10 cellular contexts compared by ENCODE assay signal in the genomic region with DNA sequence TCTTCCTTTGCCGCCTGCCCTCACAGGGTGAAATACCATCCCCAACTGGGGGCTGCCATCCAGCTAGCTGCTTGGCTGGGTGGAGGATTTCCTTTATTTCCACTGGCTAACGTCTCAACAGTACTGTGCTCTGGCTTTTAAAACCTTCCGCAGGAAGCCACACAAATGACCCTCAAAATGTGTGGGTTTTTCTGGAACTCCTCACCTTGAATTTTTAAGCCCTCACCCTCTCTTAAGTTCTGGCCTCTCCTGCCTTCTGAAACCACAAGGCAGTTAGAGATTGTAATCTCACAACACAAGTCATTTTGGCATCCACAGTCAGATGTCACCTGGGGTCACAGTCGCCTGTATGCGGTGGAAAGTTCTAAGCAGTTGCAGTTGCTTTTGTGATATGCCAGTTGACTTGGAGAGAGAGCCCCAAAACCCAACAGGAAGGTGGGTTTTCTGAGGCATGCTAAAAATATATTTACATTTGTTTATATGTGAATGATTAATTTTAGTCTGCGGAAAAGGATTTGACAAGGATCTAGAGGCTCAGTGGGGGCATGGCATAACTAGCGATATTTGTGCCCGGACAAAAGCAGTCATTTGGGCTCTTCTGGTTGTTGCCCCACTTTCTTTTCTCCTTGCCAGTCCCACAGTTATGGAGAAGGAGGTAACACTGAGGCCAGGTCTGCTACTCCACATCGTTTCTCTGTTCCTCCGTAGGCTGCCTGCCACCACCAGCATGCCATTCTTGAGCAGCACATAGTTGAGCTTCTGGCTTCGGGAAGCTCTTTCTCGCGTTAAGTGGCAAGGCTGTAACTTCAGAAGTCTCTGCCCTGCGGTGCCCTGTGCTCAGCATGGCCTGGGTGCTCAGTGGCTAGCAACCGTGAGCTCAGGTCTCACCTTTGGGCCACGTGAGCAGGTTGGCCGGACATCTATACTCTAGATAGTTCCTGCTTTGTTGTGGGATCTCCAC.
DNase-seq lines count a peak whose midpoint lies in the region; ATAC-seq and TF ChIP-seq lines count a peak whose summit lies in the region.
"Had no signal": no experiment of that assay in that cellular context is flagged by ENCODE, and none has a peak within 500 bp of the region (broad histone marks: within the 10 kb centered on the region; RNA-seq: fewer than 3 reads in every experiment).

No MANE protein-coding gene starts in this region.

- no peak for TF ChIP-seq POLR2A in esophagus squamous epithelium (IDR thresholded peaks at IDR 0.05)

- no peaks in the 10 kb centered on the region for H3K36me3 ChIP-seq in esophagus squamous epithelium
- no peaks in the 10 kb centered on the region for H3K36me3 ChIP-seq in colonic mucosa
- H3K36me3 ChIP-seq: suprapubic skin had no signal

- H3K27me3 ChIP-seq in esophagus squamous epithelium = no peaks in the 10 kb centered on the region
- no peaks in the 10 kb centered on the region for H3K27me3 ChIP-seq in colonic mucosa
- H3K27me3 ChIP-seq: suprapubic skin had no signal

- peak overlapping the region; percentile 40 for H3K4me3 Mint-ChIP-seq in T-helper 1 cell treated with Interleukin-12 subunit alpha and Interleukin-12 subunit beta and Interleukin-4 antibody, amounts not matched to agents 30 μg/mL and 1 μg/mL, for 36 hours
- peak overlapping the region; percentile 38 for H3K4me3 Mint-ChIP-seq in activated naive CD8-positive, alpha-beta T cell treated with anti-CD3 and anti-CD28 coated beads, Interleukin-2, amount 50 U/mL, for 24 hours
- H3K4me3 Mint-ChIP-seq in stimulated activated effector memory CD8-positive, alpha-beta T cell treated with anti-CD3 and anti-CD28 coated beads, Interleukin-12 subunit alpha, Interleukin-12 subunit beta, amount 100 ng/mL, for 72 hours = peak overlapping the region; percentile 59

- peaks cover 8% of the 10 kb centered on the region for H3K9me3 Mint-ChIP-seq in T-helper 1 cell treated with Interleukin-12 subunit alpha and Interleukin-12 subunit beta and Interleukin-4 antibody, amounts not matched to agents 30 μg/mL and 1 μg/mL, for 36 hours
- H3K9me3 Mint-ChIP-seq in activated naive CD8-positive, alpha-beta T cell treated with anti-CD3 and anti-CD28 coated beads, Interleukin-2, amount 50 U/mL, for 24 hours = peaks cover 7% of the 10 kb centered on the region
- no peaks in the 10 kb centered on the region for H3K9me3 Mint-ChIP-seq in stimulated activated effector memory CD8-positive, alpha-beta T cell treated with anti-CD3 and anti-CD28 coated beads, Interleukin-12 subunit alpha, Interleukin-12 subunit beta, amount 100 ng/mL, for 72 hours

- peak overlapping the region; percentile 79 for H3K27ac Mint-ChIP-seq in T-helper 1 cell treated with Interleukin-12 subunit alpha and Interleukin-12 subunit beta and Interleukin-4 antibody, amounts not matched to agents 30 μg/mL and 1 μg/mL, for 36 hours
- peak overlapping the region; percentile 84 for H3K27ac Mint-ChIP-seq in activated naive CD8-positive, alpha-beta T cell treated with anti-CD3 and anti-CD28 coated beads, Interleukin-2, amount 50 U/mL, for 24 hours
- peak overlapping the region; percentile 92 for H3K27ac Mint-ChIP-seq in stimulated activated effector memory CD8-positive, alpha-beta T cell treated with anti-CD3 and anti-CD28 coated beads, Interleukin-12 subunit alpha, Interleukin-12 subunit beta, amount 100 ng/mL, for 72 hours

- no peaks in the 10 kb centered on the region for H3K9me3 ChIP-seq in esophagus squamous epithelium
- H3K9me3 ChIP-seq in colonic mucosa = no peaks in the 10 kb centered on the region
- H3K9me3 ChIP-seq: suprapubic skin had no signal

- H3K4me1 Mint-ChIP-seq in T-helper 1 cell treated with Interleukin-12 subunit alpha and Interleukin-12 subunit beta and Interleukin-4 antibody, amounts not matched to agents 30 μg/mL and 1 μg/mL, for 36 hours (ENCODE audit: low read depth) = peaks cover 66% of the 10 kb centered on the region
- peaks cover 75% of the 10 kb centered on the region for H3K4me1 Mint-ChIP-seq in activated naive CD8-positive, alpha-beta T cell treated with anti-CD3 and anti-CD28 coated beads, Interleukin-2, amount 50 U/mL, for 24 hours
- H3K4me1 Mint-ChIP-seq in stimulated activated effector memory CD8-positive, alpha-beta T cell treated with anti-CD3 and anti-CD28 coated beads, Interleukin-12 subunit alpha, Interleukin-12 subunit beta, amount 100 ng/mL, for 72 hours = peaks cover 51% of the 10 kb centered on the region

- DNase-seq in activated naive CD8-positive, alpha-beta T cell treated with anti-CD3 and anti-CD28 coated beads, Interleukin-2, amount 50 U/mL, for 24 hours = peak; percentile 55
- DNase-seq in stimulated activated effector memory CD8-positive, alpha-beta T cell treated with anti-CD3 and anti-CD28 coated beads, Interleukin-12 subunit alpha, Interleukin-12 subunit beta, amount 100 ng/mL, for 72 hours (ENCODE audit: low spot score in 2 of 2) = peak; percentile 16 to 77
- DNase-seq in esophagus squamous epithelium (lab: John Stamatoyannopoulos, UW) = no peak
- DNase-seq in left colon = no peak
- no peak for DNase-seq in colonic mucosa

- H3K9ac ChIP-seq in colonic mucosa (ENCODE audit: low read depth in 2 of 2, low read length in 2 of 2) = no peak overlapping the region

- no peak for TF ChIP-seq CTCF in esophagus squamous epithelium (IDR thresholded peaks at IDR 0.05)
- TF ChIP-seq CTCF in colonic mucosa (IDR thresholded peaks at IDR 0.05) = no peak

- ATAC-seq in HG02623 (IDR thresholded peaks at IDR 0.05; ENCODE audit: unreplicated experiment) (peak; percentile 55), left colon (no peak), HG03095 (IDR thresholded peaks at IDR 0.05; ENCODE audit: unreplicated experiment) (no peak)
- ATAC-seq in activated naive CD8-positive, alpha-beta T cell treated with anti-CD3 and anti-CD28 coated beads, Interleukin-2, amount 50 U/mL, for 24 hours = peak; percentile 78
- peak; percentile 93 for ATAC-seq in stimulated activated effector memory CD8-positive, alpha-beta T cell treated with anti-CD3 and anti-CD28 coated beads, Interleukin-12 subunit alpha, Interleukin-12 subunit beta, amount 100 ng/mL, for 72 hours
- ATAC-seq: left lobe of liver had no signal

- 72 to 81% methylated on average over 13 to 17 of the region's 17 CpGs for WGBS in esophagus squamous epithelium, 2 donors

- intact Hi-C loops in esophagus squamous epithelium (cut with DNase I) (no loop called here), left colon (cut with DNase I, micrococcal nuclease) (no loop called here), colonic mucosa (cut with DNase I) (no loop called here)

- H3K4me3 ChIP-seq in esophagus squamous epithelium (no peak overlapping the region), colonic mucosa (no peak overlapping the region)
- H3K4me3 ChIP-seq: suprapubic skin had no signal

- H3K36me3 Mint-ChIP-seq in T-helper 1 cell treated with Interleukin-12 subunit alpha and Interleukin-12 subunit beta and Interleukin-4 antibody, amounts not matched to agents 30 μg/mL and 1 μg/mL, for 36 hours (ENCODE audit: low read depth) = peaks cover 6% of the 10 kb centered on the region
- no peaks in the 10 kb centered on the region for H3K36me3 Mint-ChIP-seq in activated naive CD8-positive, alpha-beta T cell treated with anti-CD3 and anti-CD28 coated beads, Interleukin-2, amount 50 U/mL, for 24 hours (ENCODE audit: low read depth)
- peaks cover 16% of the 10 kb centered on the region for H3K36me3 Mint-ChIP-seq in stimulated activated effector memory CD8-positive, alpha-beta T cell treated with anti-CD3 and anti-CD28 coated beads, Interleukin-12 subunit alpha, Interleukin-12 subunit beta, amount 100 ng/mL, for 72 hours

- H3K27ac ChIP-seq in esophagus squamous epithelium = no peak overlapping the region
- no peak overlapping the region for H3K27ac ChIP-seq in colonic mucosa
- H3K27ac ChIP-seq: suprapubic skin had no signal

- no peaks in the 10 kb centered on the region for H3K27me3 Mint-ChIP-seq in T-helper 1 cell treated with Interleukin-12 subunit alpha and Interleukin-12 subunit beta and Interleukin-4 antibody, amounts not matched to agents 30 μg/mL and 1 μg/mL, for 36 hours (ENCODE audit: low read depth)
- H3K27me3 Mint-ChIP-seq in activated naive CD8-positive, alpha-beta T cell treated with anti-CD3 and anti-CD28 coated beads, Interleukin-2, amount 50 U/mL, for 24 hours = no peaks in the 10 kb centered on the region

- peaks cover 0 to 12% (median 0%) of the 10 kb centered on the region in 3 donors for H3K4me1 ChIP-seq in esophagus squamous epithelium
- H3K4me1 ChIP-seq in colonic mucosa = no peaks in the 10 kb centered on the region

Comparison
In these comparisons a context has a peak if more than half of its experiments do, and no peak if none do; other contexts are left out.
1. ATAC-seq: peak in HG02623 (single experiment), activated naive CD8-positive, alpha-beta T cell treated with anti-CD3 and anti-CD28 coated beads, Interleukin-2, amount 50 U/mL, for 24 hours (single experiment) and stimulated activated effector memory CD8-positive, alpha-beta T cell treated with anti-CD3 and anti-CD28 coated beads, Interleukin-12 subunit alpha, Interleukin-12 subunit beta, amount 100 ng/mL, for 72 hours (single experiment); none in left colon (single experiment) and HG03095 (single experiment).
2. DNase-seq: peak in activated naive CD8-positive, alpha-beta T cell treated with anti-CD3 and anti-CD28 coated beads, Interleukin-2, amount 50 U/mL, for 24 hours (single experiment) and stimulated activated effector memory CD8-positive, alpha-beta T cell treated with anti-CD3 and anti-CD28 coated beads, Interleukin-12 subunit alpha, Interleukin-12 subunit beta, amount 100 ng/mL, for 72 hours (2 of 2); none in esophagus squamous epithelium (single experiment), left colon (0 of 2) and colonic mucosa (single experiment).
3. Peak in every context shown above with its lines, with median percentiles within 50 percentile points of each other: H3K27ac Mint-ChIP-seq and H3K4me3 Mint-ChIP-seq.